In the genomic region with DNA sequence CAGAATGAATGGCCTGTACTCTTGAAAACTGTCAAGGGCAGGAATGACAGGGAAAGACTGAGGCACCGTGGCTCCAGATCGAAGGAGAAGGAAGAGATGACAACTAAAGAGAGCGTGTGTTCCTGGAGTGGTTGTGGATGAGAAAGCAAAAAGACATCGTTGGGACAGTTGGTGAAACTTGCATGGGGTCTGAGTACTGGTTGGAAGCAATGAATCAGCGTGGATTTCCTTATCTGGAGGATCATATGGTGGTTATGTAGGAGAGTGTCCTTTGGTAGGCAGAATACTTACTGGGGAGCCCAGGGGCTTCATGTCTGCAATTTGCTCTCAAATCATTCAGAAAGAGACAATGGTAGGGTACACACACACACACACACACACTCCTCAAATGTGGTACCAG, we compare ENCODE assay signal across 1 cellular context.
TF ChIP-seq lines count a peak whose summit lies in the region.

No MANE protein-coding gene starts in this region.

TF ChIP-seq in K562, 482 proteins besides CTCF, POLR2A, EP300 and RAD21:
- no peak for TF ChIP-seq POLR2H (tag; IDR thresholded peaks at IDR 0.05; ENCODE audit: low read depth)
- no peak for TF ChIP-seq SMAD2 (IDR thresholded peaks at IDR 0.05; ENCODE audit: low read depth, low read length)
- no peak for TF ChIP-seq NCOA1 (IDR thresholded peaks at IDR 0.05; ENCODE audit: low read depth)
- TF ChIP-seq MEF2D (tag; conservative IDR thresholded peaks at IDR 0.05; ENCODE audit: low read depth): no peak
- no peak for TF ChIP-seq KAT7 (CRISPR knock-in tag; IDR thresholded peaks at IDR 0.05; ENCODE audit: borderline replicate concordance)
- TF ChIP-seq DPF2 (IDR thresholded peaks at IDR 0.05): peak; percentile 22; the same call in 1 of the 2 replicates
- peak; percentile 18; the same call in 1 of the 2 replicates for TF ChIP-seq MAFG (tag; conservative IDR thresholded peaks at IDR 0.05)
- peak; percentile 59 for TF ChIP-seq NFE2 (IDR thresholded peaks at IDR 0.05; ENCODE audit: low read depth)
- peak; percentile 39; the same call in 1 of the 2 replicates for TF ChIP-seq ARID1B (IDR thresholded peaks at IDR 0.05)
- TF ChIP-seq JUND (IDR thresholded peaks at IDR 0.05; ENCODE audit: borderline replicate concordance, low read depth, low read length): 0 out of 2 replicates have a peak, but pooled peaks have one; percentile 21
- 0 out of 3 replicates have a peak, but pooled peaks have one; percentile 23 for TF ChIP-seq JUND (tag; IDR thresholded peaks at IDR 0.05; ENCODE audit: borderline replicate concordance, low read depth, low read length)
- no peak for TF ChIP-seq SIN3B (IDR thresholded peaks at IDR 0.05; ENCODE audit: low read depth)
- no peak for TF ChIP-seq PYGO2 (tag; IDR thresholded peaks at IDR 0.05)
- TF ChIP-seq HMG20B (CRISPR knock-in tag; IDR thresholded peaks at IDR 0.05): no peak
- peak; percentile 48; the same call in 1 of the 2 replicates for TF ChIP-seq ZNF316 (IDR thresholded peaks at IDR 0.05)
- TF ChIP-seq FOSL1 (tag; conservative IDR thresholded peaks at IDR 0.05): peak; percentile 73
- TF ChIP-seq LCOR (CRISPR knock-in tag; IDR thresholded peaks at IDR 0.05): no peak
- peak; percentile 46; the same call in 1 of the 2 replicates for TF ChIP-seq C11orf30 (IDR thresholded peaks at IDR 0.05; ENCODE audit: low read depth)
